In genomic region chr6:127302728-127303675, GRCh38 we compare ENCODE assay signal across 8 cellular contexts. TPM values are rescaled to one million over a fixed set of nuclear protein-coding genes. Genes with fewer than 3 reads are reported as not detected.
A peak's percentile ranks its signal among the peaks of the same experiment; 100 is the strongest.
DNase-seq lines count a peak whose midpoint lies in the region; ATAC-seq, FAIRE-seq and TF ChIP-seq lines count a peak whose summit lies in the region.

No MANE protein-coding gene starts in this region.

- ATAC-seq in Right ventricle myocardium inferior (peak; percentile 46), activated B cell treated with CpG ODN at 0.5 μM for 24 hours (ENCODE audit: low read depth) (peak; percentile 94), GM19467 (IDR thresholded peaks at IDR 0.05; ENCODE audit: unreplicated experiment) (no peak)
- peak; percentile 92 for ATAC-seq in naive thymus-derived CD4-positive, alpha-beta T cell

- no peaks in the 10 kb centered on the region for H3K27me3 ChIP-seq in naive thymus-derived CD4-positive, alpha-beta T cell (ENCODE audit: control insufficient read depth in 2 of 2, insufficient read depth in 2 of 2, low read length in 2 of 2)

- H3K4me3 Mint-ChIP-seq in HFFc6 (no peak overlapping the region), activated B cell treated with CpG ODN at 0.5 μM for 24 hours (no peak overlapping the region)
- H3K4me3 Mint-ChIP-seq in naive thymus-derived CD4-positive, alpha-beta T cell, result no peak overlapping the region

- H3K27ac Mint-ChIP-seq in HFFc6, result no peak overlapping the region
- H3K27ac Mint-ChIP-seq in activated B cell treated with CpG ODN at 0.5 μM for 24 hours, result peak overlapping the region; percentile 24
- peak overlapping the region in 5 of 9 donors; percentile 1 to 62 (median 31) for H3K27ac Mint-ChIP-seq in naive thymus-derived CD4-positive, alpha-beta T cell

- H3K4me1 ChIP-seq in naive thymus-derived CD4-positive, alpha-beta T cell (ENCODE audit: control insufficient read depth in 2 of 2, insufficient read depth in 2 of 2, low read length in 2 of 2), result no peaks in the 10 kb centered on the region

- intact Hi-C loops in Right ventricle myocardium inferior (cut with DNase I), result loop anchor here (10.0 kb wide), 1 partner anchor 232 kb away; no protein-coding TSS in a partner anchor
- intact Hi-C loops in cardiac septum (cut with DNase I), result loop anchor here (10.0 kb wide), 1 partner anchor 232 kb away; no protein-coding TSS in a partner anchor
- intact Hi-C loops in activated B cell treated with CpG ODN at 0.5 μM for 24 hours (cut with micrococcal nuclease), result loop anchor here (1.0 to 5.0 kb wide), 8 partner anchors 12 to 340 kb away; partner anchors contain the start of genes ECHDC1 and RNF146
- intact Hi-C loops in naive thymus-derived CD4-positive, alpha-beta T cell (cut with micrococcal nuclease), result loop anchor here (1.0 to 5.0 kb wide), 7 partner anchors 36 to 1429 kb away; partner anchors contain the start of genes ECHDC1 (in 2 of the 2) and MTCL3 (in 1 of the 2)

- CTCF ChIA-PET in activated B cell treated with CpG ODN at 0.5 μM for 24 hours (lab: Charles Lee), result interaction anchor here (0.9 to 7.4 kb wide), 15 partner anchors 10 to 240 kb away, joined by 3 to 60 read pairs (median 5); no protein-coding TSS in a partner anchor
- CTCF ChIA-PET in naive thymus-derived CD4-positive, alpha-beta T cell (lab: Charles Lee), result interaction anchor here (0.5 to 5.6 kb wide), 9 partner anchors 11 to 246 kb away, joined by 3 to 23 read pairs (median 4); partner anchors contain the start of gene RNF146

- POLR2A ChIA-PET in activated B cell treated with CpG ODN at 0.5 μM for 24 hours (lab: Charles Lee), result interaction anchor here (1.8 kb wide), 1 partner anchor 13 kb away, joined by 4 read pairs; no protein-coding TSS in a partner anchor
- POLR2A ChIA-PET in naive thymus-derived CD4-positive, alpha-beta T cell (lab: Charles Lee), result interaction anchor here (1.3 kb wide), 1 partner anchor 13 kb away, joined by 3 read pairs; no protein-coding TSS in a partner anchor

- H3K4me1 Mint-ChIP-seq in HFFc6 (ENCODE audit: low read depth) (peaks cover 31% of the 10 kb centered on the region), activated B cell treated with CpG ODN at 0.5 μM for 24 hours (peaks cover 24% of the 10 kb centered on the region)
- H3K4me1 Mint-ChIP-seq in naive thymus-derived CD4-positive, alpha-beta T cell, result peaks cover 9 to 59% (median 49%) of the 10 kb centered on the region in 7 donors

- peaks cover 0 to 3% (median 0%) of the 10 kb centered on the region in 3 experiments for H3K36me3 ChIP-seq in naive thymus-derived CD4-positive, alpha-beta T cell (ENCODE audit: control insufficient read depth in 2 of 3, insufficient read depth in 3 of 3, low read length in 3 of 3)

- no peak overlapping the region for H3K4me3 ChIP-seq in naive thymus-derived CD4-positive, alpha-beta T cell (ENCODE audit: low read length)

- DNase-seq in Right ventricle myocardium inferior (ENCODE audit: missing footprints), result no peak
- no peak for DNase-seq in cardiac septum (ENCODE audit: low spot score)
- DNase-seq in HFFc6, result peak; percentile 42
- peak; percentile 32 for DNase-seq in NCI-H1105 (lab: John Stamatoyannopoulos, UW)
- no peak for DNase-seq in activated B cell treated with CpG ODN at 0.5 μM for 24 hours
- peak in 7 of 9 donors; percentile 24 to 57 (median 47) for DNase-seq in naive thymus-derived CD4-positive, alpha-beta T cell

- no peaks in the 10 kb centered on the region for H3K9me3 Mint-ChIP-seq in HFFc6
- H3K9me3 Mint-ChIP-seq in activated B cell treated with CpG ODN at 0.5 μM for 24 hours, result peaks cover 1% of the 10 kb centered on the region
- peaks cover 0 to 5% (median 0%) of the 10 kb centered on the region in 11 donors for H3K9me3 Mint-ChIP-seq in naive thymus-derived CD4-positive, alpha-beta T cell

- H3K27me3 Mint-ChIP-seq in HFFc6 (ENCODE audit: insufficient read depth) (no peaks in the 10 kb centered on the region), activated B cell treated with CpG ODN at 0.5 μM for 24 hours (no peaks in the 10 kb centered on the region)
- no peaks in the 10 kb centered on the region for H3K27me3 Mint-ChIP-seq in naive thymus-derived CD4-positive, alpha-beta T cell

- FAIRE-seq in endometrium (lab: Jason Lieb, UNC), result peak; percentile 92

- H3K27ac ChIP-seq in naive thymus-derived CD4-positive, alpha-beta T cell (ENCODE audit: low read depth, low read length), result no peak overlapping the region

- H3K36me3 Mint-ChIP-seq in HFFc6 (ENCODE audit: low read depth) (peaks cover 25% of the 10 kb centered on the region), activated B cell treated with CpG ODN at 0.5 μM for 24 hours (ENCODE audit: low read depth) (peaks cover 48% of the 10 kb centered on the region)
- peaks cover 4 to 25% (median 23%) of the 10 kb centered on the region in 5 donors for H3K36me3 Mint-ChIP-seq in naive thymus-derived CD4-positive, alpha-beta T cell

- peak; percentile 88 for TF ChIP-seq CTCF in HFFc6 (IDR thresholded peaks at IDR 0.05)
- peak; percentile 40 for TF ChIP-seq CTCF in activated B cell treated with CpG ODN at 0.5 μM for 24 hours (IDR thresholded peaks at IDR 0.05)

- no peaks in the 10 kb centered on the region for H3K9me3 ChIP-seq in naive thymus-derived CD4-positive, alpha-beta T cell (ENCODE audit: control insufficient read depth in 2 of 3, low read length in 3 of 3)

RNA-seq across cellular contexts. Expression of gene RNF146, which starts 36.3 kb away (rescaled TPM):
- 41.0 TPM for total RNA-seq in Right ventricle myocardium inferior
- total RNA-seq in cardiac septum, result 72.8 TPM
- 10 to 100 TPM; 22.6 to 26.4 (median 24.4) TPM for total RNA-seq in HFFc6 (2021; fragmentation: NEBNext Ultra II Directional; extraction: Animal tissue kit (Norgen Biotek cat#: 25700))
- 32.9 and 35.3 TPM in 2 replicates for total RNA-seq in activated B cell treated with CpG ODN at 0.5 μM for 24 hours
- 10 to 100 TPM; 17.6 to 38.1 (median 20.8) TPM for total RNA-seq in naive thymus-derived CD4-positive, alpha-beta T cell
- 10 to 100 TPM in 1 of 2 donors, 1 to 10 TPM in 1; 8.1 to 14.9 TPM for polyA plus RNA-seq in naive thymus-derived CD4-positive, alpha-beta T cell

RNA-seq across cellular contexts. Expression of gene ECHDC1, which starts 40.4 kb away (rescaled TPM):
- total RNA-seq in Right ventricle myocardium inferior, result 42.7 TPM
- 34.4 TPM for total RNA-seq in cardiac septum
- 10 to 100 TPM; 62.2 to 69.9 (median 65.9) TPM for total RNA-seq in HFFc6 (2021; fragmentation: NEBNext Ultra II Directional; extraction: Animal tissue kit (Norgen Biotek cat#: 25700))
- total RNA-seq in activated B cell treated with CpG ODN at 0.5 μM for 24 hours, result 57.3 and 59.7 TPM in 2 replicates
- 10 to 100 TPM; 18.1 to 46.5 (median 34.3) TPM for total RNA-seq in naive thymus-derived CD4-positive, alpha-beta T cell
- 10 to 100 TPM; 65.0 to 77.0 TPM for polyA plus RNA-seq in naive thymus-derived CD4-positive, alpha-beta T cell

Comparison
In these comparisons a context has a peak if more than half of its experiments do, and no peak if none do; other contexts are left out.
1. DNase-seq: peak in HFFc6 (single experiment), NCI-H1105 (single experiment) and naive thymus-derived CD4-positive, alpha-beta T cell (7 of 9); none in Right ventricle myocardium inferior (single experiment), cardiac septum (single experiment) and activated B cell treated with CpG ODN at 0.5 μM for 24 hours (single experiment).